8 cellular contexts compared by ENCODE assay signal in genomic region chr10:104353325-104354048, GRCh38. TPM values are rescaled to one million over a fixed set of nuclear protein-coding genes. Genes with fewer than 3 reads are reported as not detected.
DNase-seq lines count a peak whose midpoint lies in the region; ATAC-seq and TF ChIP-seq lines count a peak whose summit lies in the region.

Gene CFAP58, plus strand, starts transcription at chr10:104353833. Its CDS starts 65 bp downstream, at chr10:104353898.

- H2AFZ ChIP-seq in PC-3 (ENCODE audit: low read length), result peak within 1 kb of the TSS; percentile 86

- TF ChIP-seq CTCF in PC-3 (conservative IDR thresholded peaks at IDR 0.05; ENCODE audit: low read depth, low read length), result peak; percentile 54
- peak; percentile 64 for TF ChIP-seq CTCF in fibroblast of the aortic adventitia (IDR thresholded peaks at IDR 0.05; ENCODE audit: insufficient read depth, low read length)
- TF ChIP-seq CTCF in nephron progenitor cell (IDR thresholded peaks at IDR 0.05), result peak; percentile 64

- H3K4me3 Mint-ChIP-seq in activated T-cell treated with anti-CD3 and anti-CD28 coated beads, Interleukin-2, amount 50 U/mL, for 72 hours, result no peak within 1 kb of the TSS
- no peak within 1 kb of the TSS for H3K4me3 Mint-ChIP-seq in nephron progenitor cell
- no peak within 1 kb of the TSS for H3K4me3 Mint-ChIP-seq in stimulated activated naive CD8-positive, alpha-beta T cell treated with anti-CD3 and anti-CD28 coated beads, Interleukin-15, Interleukin-2, amounts not matched to agents 100 ng/mL and 50 ng/mL, for 24 hours

- no peaks in the 10 kb centered on the region for H3K27me3 Mint-ChIP-seq in activated T-cell treated with anti-CD3 and anti-CD28 coated beads, Interleukin-2, amount 50 U/mL, for 72 hours (ENCODE audit: low read depth)
- H3K27me3 Mint-ChIP-seq in nephron progenitor cell (ENCODE audit: low read depth, poor library complexity), result peaks cover 7% of the 10 kb centered on the region
- no peaks in the 10 kb centered on the region for H3K27me3 Mint-ChIP-seq in stimulated activated naive CD8-positive, alpha-beta T cell treated with anti-CD3 and anti-CD28 coated beads, Interleukin-15, Interleukin-2, amounts not matched to agents 100 ng/mL and 50 ng/mL, for 24 hours

- no peaks in the 10 kb centered on the region for H3K36me3 ChIP-seq in PC-3 (ENCODE audit: low read depth, low read length)

- H3K9ac ChIP-seq in PC-3 (ENCODE audit: low read length), result no peak within 1 kb of the TSS

- no peaks in the 10 kb centered on the region for H3K9me2 ChIP-seq in PC-3 (replicated peaks; ENCODE audit: low read length)

- no peak within 1 kb of the TSS for H3K27ac ChIP-seq in PC-3 (ENCODE audit: low read length)

- CTCF ChIA-PET in PC-3 (lab: Charles Lee), result no interaction called here

- ATAC-seq in GM21737 (IDR thresholded peaks at IDR 0.05; ENCODE audit: unreplicated experiment) (peak; percentile 56), PC-3 (peak; percentile 79)
- peak; percentile 69 to 77 for ATAC-seq in activated T-cell treated with anti-CD3 and anti-CD28 coated beads, Interleukin-2, amount 50 U/mL, for 72 hours (replicated peaks in 1 of 2)

- 0 out of 2 replicates have a peak, but pooled peaks cover 8% of the 10 kb centered on the region for H3K27me3 ChIP-seq in PC-3 (ENCODE audit: low read length)

- POLR2A ChIA-PET in PC-3 (lab: Charles Lee; ENCODE audit: unreplicated experiment), result no interaction called here

- no peaks in the 10 kb centered on the region for H3K79me2 ChIP-seq in PC-3 (ENCODE audit: low read length)

- H4K20me1 ChIP-seq in PC-3 (ENCODE audit: low read length), result no peaks in the 10 kb centered on the region

- peak within 1 kb of the TSS; percentile 77 for H3K4me2 ChIP-seq in PC-3 (ENCODE audit: low read length)

- DNase-seq in DMS53 (lab: John Stamatoyannopoulos, UW) (peak; percentile 95), KBM-7 (peak; percentile 96), PC-3 (peak; percentile 91), fibroblast of the aortic adventitia (ENCODE audit: low read depth) (peak; percentile 81), nephron progenitor cell (peak; percentile 93)
- DNase-seq in activated T-cell treated with anti-CD3 and anti-CD28 coated beads, Interleukin-2, amount 50 U/mL, for 72 hours, result peak; percentile 84 to 89

- H3K4me1 Mint-ChIP-seq in activated T-cell treated with anti-CD3 and anti-CD28 coated beads, Interleukin-2, amount 50 U/mL, for 72 hours (ENCODE audit: low read depth), result no peaks in the 10 kb centered on the region
- peaks cover 5% of the 10 kb centered on the region for H3K4me1 Mint-ChIP-seq in nephron progenitor cell
- H3K4me1 Mint-ChIP-seq in stimulated activated naive CD8-positive, alpha-beta T cell treated with anti-CD3 and anti-CD28 coated beads, Interleukin-15, Interleukin-2, amounts not matched to agents 100 ng/mL and 50 ng/mL, for 24 hours (ENCODE audit: low read depth), result peaks cover 2% of the 10 kb centered on the region

- peaks cover 41% of the 10 kb centered on the region for H3K4me1 ChIP-seq in PC-3 (ENCODE audit: insufficient read depth, low read length)

- in situ Hi-C loops in KBM-7 (cut with MboI; ENCODE audit: low pct_unique_long_range_greater_than_20kb, low sequenced_read_pairs), result no loop called here

- no peaks in the 10 kb centered on the region for H3K9me3 ChIP-seq in PC-3 (ENCODE audit: low read length)

- BruUV-seq in PC-3 (replicated peaks; lab: Mats Ljungman, UMichigan), result no TSS peak

- H3K9me3 Mint-ChIP-seq in activated T-cell treated with anti-CD3 and anti-CD28 coated beads, Interleukin-2, amount 50 U/mL, for 72 hours, result no peaks in the 10 kb centered on the region
- H3K9me3 Mint-ChIP-seq in nephron progenitor cell, result peaks cover 3% of the 10 kb centered on the region
- H3K9me3 Mint-ChIP-seq in stimulated activated naive CD8-positive, alpha-beta T cell treated with anti-CD3 and anti-CD28 coated beads, Interleukin-15, Interleukin-2, amounts not matched to agents 100 ng/mL and 50 ng/mL, for 24 hours, result no peaks in the 10 kb centered on the region

- no peaks in the 10 kb centered on the region for H3F3A ChIP-seq in PC-3 (ENCODE audit: low read length, unreplicated experiment)

- no peak within 1 kb of the TSS for H3K27ac Mint-ChIP-seq in activated T-cell treated with anti-CD3 and anti-CD28 coated beads, Interleukin-2, amount 50 U/mL, for 72 hours
- H3K27ac Mint-ChIP-seq in nephron progenitor cell, result no peak within 1 kb of the TSS
- H3K27ac Mint-ChIP-seq in stimulated activated naive CD8-positive, alpha-beta T cell treated with anti-CD3 and anti-CD28 coated beads, Interleukin-15, Interleukin-2, amounts not matched to agents 100 ng/mL and 50 ng/mL, for 24 hours, result peak within 1 kb of the TSS; percentile 69

- intact Hi-C loops in PC-3 (cut with micrococcal nuclease), result no loop called here

- no peaks in the 10 kb centered on the region for H3K36me3 Mint-ChIP-seq in activated T-cell treated with anti-CD3 and anti-CD28 coated beads, Interleukin-2, amount 50 U/mL, for 72 hours (ENCODE audit: insufficient read depth in 2 of 2)
- no peaks in the 10 kb centered on the region for H3K36me3 Mint-ChIP-seq in nephron progenitor cell (ENCODE audit: low read depth)
- no peaks in the 10 kb centered on the region for H3K36me3 Mint-ChIP-seq in stimulated activated naive CD8-positive, alpha-beta T cell treated with anti-CD3 and anti-CD28 coated beads, Interleukin-15, Interleukin-2, amounts not matched to agents 100 ng/mL and 50 ng/mL, for 24 hours (ENCODE audit: low read depth)

- H3K4me3 ChIP-seq in PC-3 (ENCODE audit: low read length) (peak within 1 kb of the TSS; percentile 65), fibroblast of the aortic adventitia (ENCODE audit: low read depth, low read length) (peak within 1 kb of the TSS; percentile 76)

RNA-seq across cellular contexts. Expression of gene CFAP58, which starts in this region (rescaled TPM):
- total RNA-seq in PC-3 (2014; rRNA removed) (0.26 TPM in 1 of 2 replicates, not detected in the other), fibroblast of the aortic adventitia (ENCODE audit: low replicate concordance) (0.36 and 0.98 TPM in 2 replicates)
- total RNA-seq in activated T-cell treated with anti-CD3 and anti-CD28 coated beads, Interleukin-2, amount 50 U/mL, for 72 hours, result 1 to 10 TPM in 1 of 2 donors, under 1 TPM in 1; 0.72 to 1.1 TPM

Comparison
In these comparisons a context has a peak if more than half of its experiments do, and no peak if none do; other contexts are left out.
1. Peak in DNase-seq, ATAC-seq, H3K4me3 ChIP-seq and H3K4me2 ChIP-seq in PC-3; RNA of the gene not detected or under 1 TPM.
2. Peak in DNase-seq and H3K4me3 ChIP-seq in fibroblast of the aortic adventitia; RNA of the gene not detected or under 1 TPM.